Comparison of ENCODE assay signal across 12 cellular contexts in genomic region chr15:90583471-90584252, GRCh38. TPM values are rescaled to one million over a fixed set of nuclear protein-coding genes. Genes with fewer than 3 reads are reported as not detected.
DNase-seq lines count a peak whose midpoint lies in the region; ATAC-seq and TF ChIP-seq lines count a peak whose summit lies in the region.
"Had no signal": no experiment of that assay in that cellular context is flagged by ENCODE, and none has a peak within 500 bp of the region (broad histone marks: within the 10 kb centered on the region; RNA-seq: fewer than 3 reads in every experiment).

No MANE protein-coding gene starts in this region.

- H3K9ac ChIP-seq in DND-41 (ENCODE audit: low read depth, low read length) (no peak overlapping the region), SK-N-MC (ENCODE audit: insufficient read length) (peak overlapping the region; percentile 50)

- no peak overlapping the region for H3K4me3 ChIP-seq in DND-41 (ENCODE audit: low read depth in 1 of 2, low read length in 2 of 2)
- peak overlapping the region; percentile 12; the same call in 1 of the 2 replicates for H3K4me3 ChIP-seq in SK-N-MC
- H3K4me3 ChIP-seq: colonic mucosa, upper lobe of right lung had no signal

- H3K9me3 ChIP-seq in DND-41 (ENCODE audit: insufficient read depth, low read length, severe bottlenecking) (no peaks in the 10 kb centered on the region), SK-N-MC (ENCODE audit: low read depth, low read length) (no peaks in the 10 kb centered on the region)
- H3K9me3 ChIP-seq: colonic mucosa, upper lobe of right lung had no signal

- TF ChIP-seq CTCF in DND-41 (IDR thresholded peaks at IDR 0.05; ENCODE audit: borderline replicate concordance, extremely low read depth, low read length, poor library complexity, severe bottlenecking) = no peak

- H3K27me3 ChIP-seq in DND-41 (ENCODE audit: insufficient read depth, low read length, poor library complexity) = no peaks in the 10 kb centered on the region
- H3K27me3 ChIP-seq: colonic mucosa, upper lobe of right lung had no signal

- peaks cover 11% of the 10 kb centered on the region; the same call in 1 of the 2 replicates for H3K79me2 ChIP-seq in DND-41 (ENCODE audit: insufficient read depth, low read length)

- H3K4me2 ChIP-seq in DND-41 (ENCODE audit: insufficient read depth, low read length) = no peak overlapping the region

- DNase-seq in DND-41 (no peak), SK-N-MC (ENCODE audit: low read depth, low spot score) (no peak), head of caudate nucleus (peak in 41 of 42 donors; percentile 36 to 95 (median 79)), occipital lobe (lab: John Stamatoyannopoulos, UW) (peak; percentile 37), NCI-H1694 (lab: John Stamatoyannopoulos, UW) (no peak)
- DNase-seq: colonic mucosa, DMS53, NCI-H524 treated with DMSO at 0.1 percent for 48 hours, upper lobe of right lung had no signal

- no peak for TF ChIP-seq POLR2A in GM18505 (IDR thresholded peaks at IDR 0.05; ENCODE audit: borderline replicate concordance, extremely low read depth, insufficient read depth, insufficient read length)

- H3K4me1 ChIP-seq in DND-41 (ENCODE audit: insufficient read depth, low read length) = no peaks in the 10 kb centered on the region
- H3K4me1 ChIP-seq: colonic mucosa had no signal

- H2AFZ ChIP-seq in DND-41 (ENCODE audit: low read depth, low read length) = no peak overlapping the region

- H3K27ac ChIP-seq in DND-41 (ENCODE audit: low read length) (no peak overlapping the region), SK-N-MC (peak overlapping the region; percentile 99)
- H3K27ac ChIP-seq: colonic mucosa, upper lobe of right lung had no signal

- peaks cover 2% of the 10 kb centered on the region; the same call in 1 of the 2 replicates for H4K20me1 ChIP-seq in DND-41 (ENCODE audit: insufficient read depth, low read length)

- H3K36me3 ChIP-seq in DND-41 (ENCODE audit: insufficient read depth, low read length) (peaks cover 4% of the 10 kb centered on the region; the same call in 1 of the 2 replicates), SK-N-MC (ENCODE audit: insufficient read depth, low read length) (no peaks in the 10 kb centered on the region)
- H3K36me3 ChIP-seq: colonic mucosa, upper lobe of right lung had no signal

- ATAC-seq in DND-41 (ENCODE audit: insufficient read depth, low read depth) (0 out of 3 replicates have a peak, but pooled peaks have one; percentile 24), HG03045 (IDR thresholded peaks at IDR 0.05; ENCODE audit: unreplicated experiment) (no peak), GM18505 (IDR thresholded peaks at IDR 0.05; ENCODE audit: unreplicated experiment) (no peak), HG03135 (IDR thresholded peaks at IDR 0.05; ENCODE audit: unreplicated experiment) (no peak)
- ATAC-seq: upper lobe of right lung had no signal

- intact Hi-C loops in head of caudate nucleus (cut with DNase I) = no loop called here

RNA-seq across cellular contexts. Expression of gene CRTC3, which starts 53.9 kb away (rescaled TPM):
- 17.9 TPM for total RNA-seq in occipital lobe

Comparison
In these comparisons a context has a peak if more than half of its experiments do, and no peak if none do; other contexts are left out.
1. DNase-seq: peak in head of caudate nucleus (41 of 42) and occipital lobe (single experiment); none in DND-41 (single experiment), SK-N-MC (single experiment) and NCI-H1694 (single experiment).